Comparison of ENCODE assay signal across 13 cellular contexts in genomic region chr3:17398959-17399551, GRCh38.
A peak's percentile ranks its signal among the peaks of the same experiment; 100 is the strongest.
DNase-seq lines count a peak whose midpoint lies in the region; ATAC-seq, FAIRE-seq and TF ChIP-seq lines count a peak whose summit lies in the region.
"Had no signal": no experiment of that assay in that cellular context is flagged by ENCODE, and none has a peak within 500 bp of the region (broad histone marks: within the 10 kb centered on the region; RNA-seq: fewer than 3 reads in every experiment).

No MANE protein-coding gene starts in this region.

- peaks cover 14 to 23% of the 10 kb centered on the region in 2 donors for H3K4me1 Mint-ChIP-seq in stimulated activated naive B cell treated with anti-CD40 and anti-IgM and Interleukin-4, amounts not matched to agents 10 μg/mL and 1 μg/mL and 100 μg/mL, for 72 hours

- 85 to 86% methylated on average over 2 of the region's 2 CpGs for WGBS in testis, 2 donors

- no peaks in the 10 kb centered on the region for H3K9me3 ChIP-seq in testis
- H3K9me3 ChIP-seq: right atrium auricular region, SJCRH30 had no signal

- DNase-seq in GM19239 (ENCODE audit: insufficient read length, low spot score) (peak; percentile 0), testis (no peak)
- no peak for DNase-seq in stimulated activated naive B cell treated with anti-CD40 and anti-IgM and Interleukin-4, amounts not matched to agents 10 μg/mL and 1 μg/mL and 100 μg/mL, for 72 hours
- DNase-seq in stimulated activated CD4-positive, alpha-beta T cell treated with anti-CD3 and anti-CD28 coated beads, Interleukin-4, amount 100 ng/mL, for 1 hour: no peak
- DNase-seq: activated CD8-positive, alpha-beta T cell treated with anti-CD3 and anti-CD28 coated beads for 36 hours; DND-41; NCI-H1436; SJCRH30 had no signal

- peaks cover 12 to 26% of the 10 kb centered on the region in 2 donors for H3K36me3 Mint-ChIP-seq in stimulated activated naive B cell treated with anti-CD40 and anti-IgM and Interleukin-4, amounts not matched to agents 10 μg/mL and 1 μg/mL and 100 μg/mL, for 72 hours

- no peaks in the 10 kb centered on the region for H3K4me1 ChIP-seq in testis
- H3K4me1 ChIP-seq: right atrium auricular region, SJCRH30 had no signal

- no peak overlapping the region for H3K27ac ChIP-seq in testis
- H3K27ac ChIP-seq: HL-60, right atrium auricular region, SJCRH30 had no signal

- H3K4me3 Mint-ChIP-seq in stimulated activated naive B cell treated with anti-CD40 and anti-IgM and Interleukin-4, amounts not matched to agents 10 μg/mL and 1 μg/mL and 100 μg/mL, for 72 hours: no peak overlapping the region
- H3K4me3 Mint-ChIP-seq: activated CD8-positive, alpha-beta T cell treated with anti-CD3 and anti-CD28 coated beads for 36 hours had no signal

- intact Hi-C loops in testis (cut with DNase I; ENCODE audit: low total_unique reads): no loop called here

- no peaks in the 10 kb centered on the region for H3K36me3 ChIP-seq in testis (ENCODE audit: low read depth, missing control alignments)
- H3K36me3 ChIP-seq: SJCRH30 had no signal

- H3K27ac Mint-ChIP-seq in stimulated activated naive B cell treated with anti-CD40 and anti-IgM and Interleukin-4, amounts not matched to agents 10 μg/mL and 1 μg/mL and 100 μg/mL, for 72 hours: no peak overlapping the region
- H3K27ac Mint-ChIP-seq: activated CD8-positive, alpha-beta T cell treated with anti-CD3 and anti-CD28 coated beads for 36 hours had no signal

- no peaks in the 10 kb centered on the region for H3K9me3 Mint-ChIP-seq in stimulated activated naive B cell treated with anti-CD40 and anti-IgM and Interleukin-4, amounts not matched to agents 10 μg/mL and 1 μg/mL and 100 μg/mL, for 72 hours
- H3K9me3 Mint-ChIP-seq: activated CD8-positive, alpha-beta T cell treated with anti-CD3 and anti-CD28 coated beads for 36 hours had no signal

- H3K27me3 Mint-ChIP-seq in stimulated activated naive B cell treated with anti-CD40 and anti-IgM and Interleukin-4, amounts not matched to agents 10 μg/mL and 1 μg/mL and 100 μg/mL, for 72 hours: no peaks in the 10 kb centered on the region
- H3K27me3 Mint-ChIP-seq: activated CD8-positive, alpha-beta T cell treated with anti-CD3 and anti-CD28 coated beads for 36 hours had no signal

- no peak for TF ChIP-seq CTCF in testis (IDR thresholded peaks at IDR 0.05)

- H3K4me3 ChIP-seq in testis: no peak overlapping the region
- H3K4me3 ChIP-seq: right atrium auricular region, SJCRH30 had no signal

- H3K27me3 ChIP-seq in testis: no peaks in the 10 kb centered on the region
- H3K27me3 ChIP-seq: right atrium auricular region, SJCRH30 had no signal

- FAIRE-seq in GM19239 (lab: Jason Lieb, UNC): no peak

- TF ChIP-seq POLR2A in testis (IDR thresholded peaks at IDR 0.05): no peak

- ATAC-seq in HG02759 (IDR thresholded peaks at IDR 0.05; ENCODE audit: unreplicated experiment) (peak; percentile 98), HG03520 (IDR thresholded peaks at IDR 0.05; ENCODE audit: unreplicated experiment) (peak; percentile 98), esophagus mucosa (no peak)
- peak; percentile 91 to 92 for ATAC-seq in stimulated activated naive B cell treated with anti-CD40 and anti-IgM and Interleukin-4, amounts not matched to agents 10 μg/mL and 1 μg/mL and 100 μg/mL, for 72 hours (replicated peaks)
- ATAC-seq: activated CD8-positive, alpha-beta T cell treated with anti-CD3 and anti-CD28 coated beads for 36 hours had no signal
